In genomic region chr9:94086468-94086867, GRCh38 we compare ENCODE assay signal across 12 cellular contexts. TPM values are rescaled to one million over a fixed set of nuclear protein-coding genes. Genes with fewer than 3 reads are reported as not detected.
DNase-seq lines count a peak whose midpoint lies in the region; ATAC-seq and TF ChIP-seq lines count a peak whose summit lies in the region.
"Had no signal": no experiment of that assay in that cellular context is flagged by ENCODE, and none has a peak within 500 bp of the region (broad histone marks: within the 10 kb centered on the region; RNA-seq: fewer than 3 reads in every experiment).

No MANE protein-coding gene starts in this region.

- peak overlapping the region in 1 of 2 experiments; percentile 7 for H3K18ac ChIP-seq in mesenchymal stem cell (ENCODE audit: low read depth in 1 of 2, low read length in 2 of 2)

- H3K4me2 ChIP-seq in mesenchymal stem cell (ENCODE audit: low read length, poor library complexity, severe bottlenecking): no peak overlapping the region
- H3K4me2 ChIP-seq: hepatocyte had no signal

- no peak overlapping the region for H3K14ac ChIP-seq in mesenchymal stem cell (ENCODE audit: low read length in 2 of 2)

- WGBS in mesenchymal stem cell: 56% methylated on average over 1 of the region's 2 CpGs
- WGBS in suprapubic skin: 41% methylated on average over 2 of the region's 2 CpGs
- WGBS in upper lobe of left lung, 2 donors: 35 to 43% methylated on average over 2 of the region's 2 CpGs

- ATAC-seq in upper lobe of left lung (ENCODE audit: low FRiP score in 2 of 2): no peak
- no peak for ATAC-seq in stimulated activated naive CD8-positive, alpha-beta T cell treated with anti-CD3 and anti-CD28 coated beads, Interleukin-15, Interleukin-2, amounts not matched to agents 100 U/mL and 50 U/mL, for 24 hours
- ATAC-seq: sciatic nerve, upper lobe of right lung had no signal

- H3K36me3 ChIP-seq in mesenchymal stem cell (ENCODE audit: control insufficient read depth in 1 of 2, insufficient read depth in 2 of 2, low read depth in 1 of 2, low read length in 2 of 2) (peaks cover 0 to 16% of the 10 kb centered on the region in 2 experiments), suprapubic skin (no peaks in the 10 kb centered on the region), upper lobe of left lung (no peaks in the 10 kb centered on the region)
- H3K36me3 ChIP-seq: upper lobe of right lung had no signal

- H3K4ac ChIP-seq in mesenchymal stem cell (ENCODE audit: low read depth in 1 of 2, low read length in 2 of 2): no peak overlapping the region

- TF ChIP-seq CTCF in cardiac fibroblast (IDR thresholded peaks at IDR 0.05; ENCODE audit: low read depth, low read length) (no peak), suprapubic skin (IDR thresholded peaks at IDR 0.05) (no peak), upper lobe of left lung (IDR thresholded peaks at IDR 0.05) (no peak)

- no peak overlapping the region for H2BK120ac ChIP-seq in mesenchymal stem cell (ENCODE audit: low read depth, low read length)

- peaks cover 2% of the 10 kb centered on the region for H3K79me1 ChIP-seq in mesenchymal stem cell (replicated peaks; ENCODE audit: low read length, poor library complexity, severe bottlenecking)

- H3K9me3 ChIP-seq in mesenchymal stem cell (ENCODE audit: control insufficient read depth, low read length) (no peaks in the 10 kb centered on the region), suprapubic skin (no peaks in the 10 kb centered on the region), upper lobe of left lung (no peaks in the 10 kb centered on the region)
- H3K9me3 ChIP-seq: SJSA1, upper lobe of right lung had no signal

- no peak overlapping the region for H4K8ac ChIP-seq in mesenchymal stem cell (ENCODE audit: low read length)

- TF ChIP-seq POLR2A in suprapubic skin (IDR thresholded peaks at IDR 0.05): no peak
- TF ChIP-seq POLR2A in upper lobe of left lung (IDR thresholded peaks at IDR 0.05): no peak

- no peak overlapping the region for H4K91ac ChIP-seq in mesenchymal stem cell (ENCODE audit: low read length)

- H2AK5ac ChIP-seq in mesenchymal stem cell (ENCODE audit: low read length, severe bottlenecking): no peak overlapping the region

- H2AFZ ChIP-seq in mesenchymal stem cell (ENCODE audit: low read depth, low read length): no peak overlapping the region
- H2AFZ ChIP-seq: hepatocyte had no signal

- no peak overlapping the region for H3K23ac ChIP-seq in mesenchymal stem cell (ENCODE audit: low read length in 2 of 2)

- H3K27me3 ChIP-seq in mesenchymal stem cell (ENCODE audit: control insufficient read depth in 1 of 2, insufficient read depth in 1 of 2, low read length in 2 of 2): no peaks in the 10 kb centered on the region
- H3K27me3 ChIP-seq in suprapubic skin: no peaks in the 10 kb centered on the region
- no peaks in the 10 kb centered on the region for H3K27me3 ChIP-seq in upper lobe of left lung
- H3K27me3 ChIP-seq: hepatocyte, SJSA1, upper lobe of right lung had no signal

- no peak overlapping the region for H2BK5ac ChIP-seq in mesenchymal stem cell (ENCODE audit: low read depth, low read length, poor library complexity, severe bottlenecking)

- H3K4me3 ChIP-seq in cardiac fibroblast (replicated peaks in 1 of 2; ENCODE audit: low read depth in 2 of 2, low read length in 2 of 2) (no peak overlapping the region), mesenchymal stem cell (ENCODE audit: insufficient read depth in 1 of 2, low read depth in 1 of 2, low read length in 2 of 2) (no peak overlapping the region), suprapubic skin (no peak overlapping the region), upper lobe of left lung (no peak overlapping the region)
- H3K4me3 ChIP-seq: hepatocyte, SJSA1, upper lobe of right lung had no signal

- H2BK15ac ChIP-seq in mesenchymal stem cell (ENCODE audit: low read depth, poor library complexity, severe bottlenecking): no peak overlapping the region

- H3K27ac ChIP-seq in mesenchymal stem cell (ENCODE audit: low read length, poor library complexity, severe bottlenecking) (no peak overlapping the region), suprapubic skin (no peak overlapping the region), upper lobe of left lung (no peak overlapping the region)
- H3K27ac ChIP-seq: hepatocyte, SJSA1, upper lobe of right lung had no signal

- no peak overlapping the region for H2BK12ac ChIP-seq in mesenchymal stem cell (ENCODE audit: low read length in 2 of 2)

- H3K9ac ChIP-seq in mesenchymal stem cell (ENCODE audit: low read length): peak overlapping the region; percentile 24

- DNase-seq in ELR (ENCODE audit: low read depth): peak; percentile 78
- DNase-seq in NCI-H1694 treated with DMSO at 0.1 percent for 48 hours (lab: John Stamatoyannopoulos, UW): peak; percentile 6
- peak; percentile 78 to 89 for DNase-seq in cardiac fibroblast (ENCODE audit: low read depth in 2 of 2)
- DNase-seq in mesenchymal stem cell: no peak
- DNase-seq in suprapubic skin (ENCODE audit: low spot score in 2 of 2): no peak
- no peak for DNase-seq in upper lobe of left lung
- DNase-seq in stimulated activated naive CD8-positive, alpha-beta T cell treated with anti-CD3 and anti-CD28 coated beads, Interleukin-15, Interleukin-2, amounts not matched to agents 100 U/mL and 50 U/mL, for 24 hours: no peak
- DNase-seq: DMS153, upper lobe of right lung had no signal

- H3K4me1 ChIP-seq in mesenchymal stem cell (ENCODE audit: control insufficient read depth, insufficient read depth, low read depth, low read length) (peaks cover 7% of the 10 kb centered on the region), suprapubic skin (no peaks in the 10 kb centered on the region), upper lobe of left lung (peaks cover 1 to 19% (median 8%) of the 10 kb centered on the region in 4 donors)
- H3K4me1 ChIP-seq: SJSA1 had no signal

- no peak for TF ChIP-seq EP300 in suprapubic skin (IDR thresholded peaks at IDR 0.05)
- no peak for TF ChIP-seq EP300 in upper lobe of left lung (IDR thresholded peaks at IDR 0.05)

RNA-seq across cellular contexts. Expression of gene PTPDC1, which starts 2.2 kb away (rescaled TPM):
- polyA plus RNA-seq in mesenchymal stem cell (2013, experiment 1 of 2): 3.7 TPM
- 3.6 TPM for polyA plus RNA-seq in mesenchymal stem cell (2013, experiment 2 of 2)
- total RNA-seq in suprapubic skin (10 to 100 TPM in 2 of 4 donors, 1 to 10 TPM in 2; 5.0 to 17.1 (median 10.1) TPM), upper lobe of left lung (10 to 100 TPM in 4 of 6 donors, 1 to 10 TPM in 2; 9.0 to 24.5 (median 16.6) TPM)

Comparison
In these comparisons a context has a peak if more than half of its experiments do, and no peak if none do; other contexts are left out.
1. DNase-seq: peak in ELR (single experiment), NCI-H1694 treated with DMSO at 0.1 percent for 48 hours (single experiment) and cardiac fibroblast (2 of 2); none in mesenchymal stem cell (single experiment), suprapubic skin (0 of 2), upper lobe of left lung (0 of 2) and stimulated activated naive CD8-positive, alpha-beta T cell treated with anti-CD3 and anti-CD28 coated beads, Interleukin-15, Interleukin-2, amounts not matched to agents 100 U/mL and 50 U/mL, for 24 hours (single experiment).